ENCODE assay signal across 1 cellular context in the genomic region with DNA sequence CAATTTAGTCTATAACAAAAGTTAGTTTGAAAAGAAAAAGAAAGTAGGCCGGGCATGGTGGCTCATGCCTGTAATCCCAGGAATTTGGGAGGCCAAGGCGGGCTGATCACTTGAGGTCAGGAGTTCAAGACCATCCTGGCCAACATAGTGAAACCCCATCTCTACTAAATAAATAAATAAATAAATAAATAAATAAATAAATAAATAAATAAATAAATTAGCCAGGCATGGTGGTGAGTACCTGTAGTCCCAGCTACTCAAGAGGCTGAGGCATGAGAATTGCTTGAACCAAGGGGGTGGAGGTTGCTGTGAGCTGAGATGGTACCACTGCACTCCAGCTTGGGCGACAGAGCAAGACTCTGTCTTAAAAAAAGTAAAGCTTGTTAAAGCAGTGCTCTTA.
TF ChIP-seq lines count a peak whose summit lies in the region.

No MANE protein-coding gene starts in this region.

TF ChIP-seq in HEK293, 187 proteins besides CTCF, POLR2A, EP300 and RAD21:
- TF ChIP-seq, protein P1, sequence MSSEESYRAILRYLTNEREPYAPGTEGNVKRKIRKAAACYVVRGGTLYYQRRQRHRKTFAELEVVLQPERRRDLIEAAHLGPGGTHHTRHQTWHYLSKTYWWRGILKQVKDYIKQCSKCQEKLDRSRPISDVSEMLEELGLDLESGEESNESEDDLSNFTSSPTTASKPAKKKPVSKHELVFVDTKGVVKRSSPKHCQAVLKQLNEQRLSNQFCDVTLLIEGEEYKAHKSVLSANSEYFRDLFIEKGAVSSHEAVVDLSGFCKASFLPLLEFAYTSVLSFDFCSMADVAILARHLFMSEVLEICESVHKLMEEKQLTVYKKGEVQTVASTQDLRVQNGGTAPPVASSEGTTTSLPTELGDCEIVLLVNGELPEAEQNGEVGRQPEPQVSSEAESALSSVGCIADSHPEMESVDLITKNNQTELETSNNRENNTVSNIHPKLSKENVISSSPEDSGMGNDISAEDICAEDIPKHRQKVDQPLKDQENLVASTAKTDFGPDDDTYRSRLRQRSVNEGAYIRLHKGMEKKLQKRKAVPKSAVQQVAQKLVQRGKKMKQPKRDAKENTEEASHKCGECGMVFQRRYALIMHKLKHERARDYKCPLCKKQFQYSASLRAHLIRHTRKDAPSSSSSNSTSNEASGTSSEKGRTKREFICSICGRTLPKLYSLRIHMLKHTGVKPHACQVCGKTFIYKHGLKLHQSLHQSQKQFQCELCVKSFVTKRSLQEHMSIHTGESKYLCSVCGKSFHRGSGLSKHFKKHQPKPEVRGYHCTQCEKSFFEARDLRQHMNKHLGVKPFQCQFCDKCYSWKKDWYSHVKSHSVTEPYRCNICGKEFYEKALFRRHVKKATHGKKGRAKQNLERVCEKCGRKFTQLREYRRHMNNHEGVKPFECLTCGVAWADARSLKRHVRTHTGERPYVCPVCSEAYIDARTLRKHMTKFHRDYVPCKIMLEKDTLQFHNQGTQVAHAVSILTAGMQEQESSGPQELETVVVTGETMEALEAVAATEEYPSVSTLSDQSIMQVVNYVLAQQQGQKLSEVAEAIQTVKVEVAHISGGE (tag by site-specific recombination; conservative IDR thresholded peaks at IDR 0.05; ENCODE audit: low read depth), result peak; percentile 58
- TF ChIP-seq, protein P2, sequence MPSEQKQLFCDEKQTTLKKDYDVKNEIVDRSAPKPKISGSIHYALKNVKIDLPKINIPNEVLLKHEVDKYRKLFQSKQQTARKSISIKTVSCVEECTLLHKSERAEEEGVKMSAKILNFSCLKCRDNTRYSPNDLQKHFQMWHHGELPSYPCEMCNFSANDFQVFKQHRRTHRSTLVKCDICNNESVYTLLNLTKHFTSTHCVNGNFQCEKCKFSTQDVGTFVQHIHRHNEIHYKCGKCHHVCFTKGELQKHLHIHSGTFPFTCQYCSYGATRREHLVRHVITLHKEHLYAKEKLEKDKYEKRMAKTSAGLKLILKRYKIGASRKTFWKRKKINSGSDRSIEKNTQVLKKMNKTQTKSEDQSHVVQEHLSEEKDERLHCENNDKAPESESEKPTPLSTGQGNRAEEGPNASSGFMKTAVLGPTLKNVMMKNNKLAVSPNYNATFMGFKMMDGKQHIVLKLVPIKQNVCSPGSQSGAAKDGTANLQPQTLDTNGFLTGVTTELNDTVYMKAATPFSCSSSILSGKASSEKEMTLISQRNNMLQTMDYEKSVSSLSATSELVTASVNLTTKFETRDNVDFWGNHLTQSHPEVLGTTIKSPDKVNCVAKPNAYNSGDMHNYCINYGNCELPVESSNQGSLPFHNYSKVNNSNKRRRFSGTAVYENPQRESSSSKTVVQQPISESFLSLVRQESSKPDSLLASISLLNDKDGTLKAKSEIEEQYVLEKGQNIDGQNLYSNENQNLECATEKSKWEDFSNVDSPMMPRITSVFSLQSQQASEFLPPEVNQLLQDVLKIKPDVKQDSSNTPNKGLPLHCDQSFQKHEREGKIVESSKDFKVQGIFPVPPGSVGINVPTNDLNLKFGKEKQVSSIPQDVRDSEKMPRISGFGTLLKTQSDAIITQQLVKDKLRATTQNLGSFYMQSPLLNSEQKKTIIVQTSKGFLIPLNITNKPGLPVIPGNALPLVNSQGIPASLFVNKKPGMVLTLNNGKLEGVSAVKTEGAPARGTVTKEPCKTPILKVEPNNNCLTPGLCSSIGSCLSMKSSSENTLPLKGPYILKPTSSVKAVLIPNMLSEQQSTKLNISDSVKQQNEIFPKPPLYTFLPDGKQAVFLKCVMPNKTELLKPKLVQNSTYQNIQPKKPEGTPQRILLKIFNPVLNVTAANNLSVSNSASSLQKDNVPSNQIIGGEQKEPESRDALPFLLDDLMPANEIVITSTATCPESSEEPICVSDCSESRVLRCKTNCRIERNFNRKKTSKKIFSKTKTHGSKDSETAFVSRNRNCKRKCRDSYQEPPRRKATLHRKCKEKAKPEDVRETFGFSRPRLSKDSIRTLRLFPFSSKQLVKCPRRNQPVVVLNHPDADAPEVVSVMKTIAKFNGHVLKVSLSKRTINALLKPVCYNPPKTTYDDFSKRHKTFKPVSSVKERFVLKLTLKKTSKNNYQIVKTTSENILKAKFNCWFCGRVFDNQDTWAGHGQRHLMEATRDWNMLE (tag by site-specific recombination; conservative IDR thresholded peaks at IDR 0.05; ENCODE audit: low read depth), result peak; percentile 74
- TF ChIP-seq ZNF555 (tag by site-specific recombination; conservative IDR thresholded peaks at IDR 0.05) (peak; percentile 48), ZNF558 (tag by site-specific recombination; IDR thresholded peaks at IDR 0.05) (0 out of 2 replicates have a peak, but pooled peaks have one; percentile 18), ZNF426 (tag by site-specific recombination; IDR thresholded peaks at IDR 0.05) (peak; percentile 62), ZNF623 (tag by site-specific recombination; IDR thresholded peaks at IDR 0.05) (peak; percentile 49; the same call in 1 of the 2 replicates), ZBTB8A (tag by site-specific recombination; IDR thresholded peaks at IDR 0.05) (peak; percentile 40; the same call in 1 of the 2 replicates), ZNF394 (tag by site-specific recombination; IDR thresholded peaks at IDR 0.05; ENCODE audit: borderline replicate concordance) (peak; percentile 88), ZNF664 (tag by site-specific recombination; IDR thresholded peaks at IDR 0.05) (0 out of 2 replicates have a peak, but pooled peaks have one; percentile 13)
- TF ChIP-seq, protein P3, sequence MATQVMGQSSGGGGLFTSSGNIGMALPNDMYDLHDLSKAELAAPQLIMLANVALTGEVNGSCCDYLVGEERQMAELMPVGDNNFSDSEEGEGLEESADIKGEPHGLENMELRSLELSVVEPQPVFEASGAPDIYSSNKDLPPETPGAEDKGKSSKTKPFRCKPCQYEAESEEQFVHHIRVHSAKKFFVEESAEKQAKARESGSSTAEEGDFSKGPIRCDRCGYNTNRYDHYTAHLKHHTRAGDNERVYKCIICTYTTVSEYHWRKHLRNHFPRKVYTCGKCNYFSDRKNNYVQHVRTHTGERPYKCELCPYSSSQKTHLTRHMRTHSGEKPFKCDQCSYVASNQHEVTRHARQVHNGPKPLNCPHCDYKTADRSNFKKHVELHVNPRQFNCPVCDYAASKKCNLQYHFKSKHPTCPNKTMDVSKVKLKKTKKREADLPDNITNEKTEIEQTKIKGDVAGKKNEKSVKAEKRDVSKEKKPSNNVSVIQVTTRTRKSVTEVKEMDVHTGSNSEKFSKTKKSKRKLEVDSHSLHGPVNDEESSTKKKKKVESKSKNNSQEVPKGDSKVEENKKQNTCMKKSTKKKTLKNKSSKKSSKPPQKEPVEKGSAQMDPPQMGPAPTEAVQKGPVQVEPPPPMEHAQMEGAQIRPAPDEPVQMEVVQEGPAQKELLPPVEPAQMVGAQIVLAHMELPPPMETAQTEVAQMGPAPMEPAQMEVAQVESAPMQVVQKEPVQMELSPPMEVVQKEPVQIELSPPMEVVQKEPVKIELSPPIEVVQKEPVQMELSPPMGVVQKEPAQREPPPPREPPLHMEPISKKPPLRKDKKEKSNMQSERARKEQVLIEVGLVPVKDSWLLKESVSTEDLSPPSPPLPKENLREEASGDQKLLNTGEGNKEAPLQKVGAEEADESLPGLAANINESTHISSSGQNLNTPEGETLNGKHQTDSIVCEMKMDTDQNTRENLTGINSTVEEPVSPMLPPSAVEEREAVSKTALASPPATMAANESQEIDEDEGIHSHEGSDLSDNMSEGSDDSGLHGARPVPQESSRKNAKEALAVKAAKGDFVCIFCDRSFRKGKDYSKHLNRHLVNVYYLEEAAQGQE (tag by site-specific recombination; IDR thresholded peaks at IDR 0.05), result peak; percentile 34; the same call in 1 of the 2 replicates
